ENCODE assay signal across 8 cellular contexts in the genomic region with DNA sequence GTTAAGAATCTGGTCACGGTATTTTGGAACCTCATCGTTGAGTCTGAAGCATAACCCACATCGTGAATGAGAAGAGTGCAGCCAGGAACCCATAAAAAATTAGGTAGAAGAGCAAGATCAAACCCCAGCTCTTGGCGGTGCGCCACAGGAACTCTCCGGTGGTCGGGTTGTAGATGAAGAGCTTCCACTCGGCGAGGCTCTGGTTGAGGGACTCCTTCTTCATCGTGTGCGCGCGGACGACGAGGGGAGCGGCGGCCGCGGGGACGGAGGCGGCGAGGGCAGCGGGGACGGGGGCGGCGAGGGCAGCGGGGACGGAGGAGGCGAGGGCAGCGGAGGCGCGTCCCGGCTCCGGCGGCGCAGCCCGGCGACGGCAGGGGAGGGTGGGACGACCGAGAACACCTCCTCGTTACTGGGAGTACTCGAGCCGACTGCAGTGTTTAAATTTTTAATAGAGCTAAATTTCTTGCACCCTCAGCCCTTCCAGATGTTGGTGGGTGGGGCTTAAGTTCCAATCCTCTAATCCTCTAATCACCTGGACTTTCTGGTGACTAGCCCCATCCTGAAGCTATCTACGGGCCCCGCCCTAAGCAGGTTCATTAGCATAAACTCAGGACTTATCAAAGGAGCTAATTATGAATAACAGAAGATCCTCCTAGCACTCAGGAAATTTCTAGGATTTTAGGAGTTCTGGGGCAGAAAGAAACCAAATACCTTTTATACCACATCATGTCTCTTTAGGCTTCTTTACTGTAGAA. TPM values are rescaled to one million over a fixed set of nuclear protein-coding genes. Genes with fewer than 3 reads are reported as not detected.
DNase-seq lines count a peak whose midpoint lies in the region.

No MANE protein-coding gene starts in this region.

- CTCF ChIA-PET in activated naive CD4-positive, alpha-beta T cell treated with anti-CD3 and anti-CD28 coated beads, Interleukin-2, amount 10 ng/mL, durations not matched to agents 7 days and 5 days (lab: Charles Lee): no interaction called here

- H3K27ac ChIP-seq in Karpas-422 (ENCODE audit: low read length) (no peak overlapping the region), iPS DF 6.9 (ENCODE audit: low read length) (no peak overlapping the region)

- no peaks in the 10 kb centered on the region for H3K36me3 ChIP-seq in Karpas-422 (ENCODE audit: insufficient read depth, low read length)
- no peaks in the 10 kb centered on the region for H3K36me3 ChIP-seq in iPS DF 6.9 (ENCODE audit: control insufficient read depth, insufficient read depth, low read length)

- H3K4me3 ChIP-seq in Karpas-422 (ENCODE audit: low read length) (peak overlapping the region; percentile 56), iPS DF 6.9 (ENCODE audit: low read length) (peak overlapping the region; percentile 79; the same call in 1 of the 2 replicates)

- peak overlapping the region; percentile 77; the same call in 1 of the 2 replicates for H2AFZ ChIP-seq in Karpas-422 (ENCODE audit: low read length)

- H3K4me1 Mint-ChIP-seq in activated naive CD4-positive, alpha-beta T cell treated with anti-CD3 and anti-CD28 coated beads, Interleukin-2, amount 10 ng/mL, durations not matched to agents 7 days and 5 days: peaks cover 9% of the 10 kb centered on the region

- H3K9me3 ChIP-seq in Karpas-422 (ENCODE audit: low read length) (no peaks in the 10 kb centered on the region), iPS DF 6.9 (ENCODE audit: control insufficient read depth, insufficient read depth, low read length) (no peaks in the 10 kb centered on the region)

- WGBS in iPS DF 6.9 (ENCODE audit: insufficient coverage, insufficient read length): no CpG with 5 or more reads among the region's 46 CpGs

- H3K27me3 Mint-ChIP-seq in activated naive CD4-positive, alpha-beta T cell treated with anti-CD3 and anti-CD28 coated beads, Interleukin-2, amount 10 ng/mL, durations not matched to agents 7 days and 5 days: peaks cover 68% of the 10 kb centered on the region

- no peaks in the 10 kb centered on the region for H3K79me2 ChIP-seq in Karpas-422 (ENCODE audit: low read length)

- H3K9me2 ChIP-seq in Karpas-422 (replicated peaks; ENCODE audit: insufficient read depth, low read length): no peaks in the 10 kb centered on the region

- no peak overlapping the region for H3K27ac Mint-ChIP-seq in activated naive CD4-positive, alpha-beta T cell treated with anti-CD3 and anti-CD28 coated beads, Interleukin-2, amount 10 ng/mL, durations not matched to agents 7 days and 5 days

- H3K4me1 ChIP-seq in Karpas-422 (ENCODE audit: low read length) (peaks cover 8% of the 10 kb centered on the region), iPS DF 6.9 (ENCODE audit: control insufficient read depth, insufficient read depth, low read length) (no peaks in the 10 kb centered on the region)

- peak overlapping the region; percentile 60 for H3K4me2 ChIP-seq in Karpas-422 (ENCODE audit: low read depth, low read length, poor library complexity, severe bottlenecking)

- peak overlapping the region; percentile 38 for H3K9ac ChIP-seq in Karpas-422 (ENCODE audit: low read length)

- peaks cover 3% of the 10 kb centered on the region for H3K36me3 Mint-ChIP-seq in activated naive CD4-positive, alpha-beta T cell treated with anti-CD3 and anti-CD28 coated beads, Interleukin-2, amount 10 ng/mL, durations not matched to agents 7 days and 5 days

- H3K4me3 Mint-ChIP-seq in activated naive CD4-positive, alpha-beta T cell treated with anti-CD3 and anti-CD28 coated beads, Interleukin-2, amount 10 ng/mL, durations not matched to agents 7 days and 5 days: peak overlapping the region; percentile 88

- peaks cover 2% of the 10 kb centered on the region for H3K9me3 Mint-ChIP-seq in activated naive CD4-positive, alpha-beta T cell treated with anti-CD3 and anti-CD28 coated beads, Interleukin-2, amount 10 ng/mL, durations not matched to agents 7 days and 5 days

- H3K27me3 ChIP-seq in Karpas-422 (ENCODE audit: low read length) (no peaks in the 10 kb centered on the region), iPS DF 6.9 (ENCODE audit: control insufficient read depth, insufficient read depth, low read length) (peaks cover 6% of the 10 kb centered on the region; the same call in 1 of the 2 replicates)

- DNase-seq in AG20443 (ENCODE audit: low spot score) (peak; percentile 29), Karpas-422 (peak; percentile 49), iPS DF 6.9 (ENCODE audit: low read depth, low spot score) (no peak), NOMO-1 treated with DMSO at 0.1 percent for 48 hours (lab: John Stamatoyannopoulos, UW; ENCODE audit: unreplicated experiment) (no peak), islet precursor cell (no peak)
- peak; percentile 50 for DNase-seq in activated naive CD4-positive, alpha-beta T cell treated with anti-CD3 and anti-CD28 coated beads, Interleukin-2, amount 10 ng/mL, durations not matched to agents 7 days and 5 days
- DNase-seq in stimulated activated CD8-positive, alpha-beta memory T cell treated with anti-CD3 and anti-CD28 coated beads, Interleukin-4, amount 100 ng/mL, for 48 hours: peak; percentile 40
- no peak for DNase-seq in activated CD4-positive, CD25-positive, alpha-beta regulatory T cell (lab: John Stamatoyannopoulos, UW)

- H4K20me1 ChIP-seq in Karpas-422 (ENCODE audit: insufficient read depth, low read depth, low read length): no peaks in the 10 kb centered on the region

RNA-seq across cellular contexts. Expression of a gene that starts 20.4 kb away (rescaled TPM):
- total RNA-seq in Karpas-422 (2014; rRNA removed; shearing (Covaris generic); ENCODE audit: low replicate concordance): 21.1 and 41.3 TPM in 2 replicates

Comparison
In these comparisons a context has a peak if more than half of its experiments do, and no peak if none do; other contexts are left out.
1. DNase-seq: peak in AG20443 (single experiment), Karpas-422 (single experiment), activated naive CD4-positive, alpha-beta T cell treated with anti-CD3 and anti-CD28 coated beads, Interleukin-2, amount 10 ng/mL, durations not matched to agents 7 days and 5 days (single experiment) and stimulated activated CD8-positive, alpha-beta memory T cell treated with anti-CD3 and anti-CD28 coated beads, Interleukin-4, amount 100 ng/mL, for 48 hours (single experiment); none in iPS DF 6.9 (single experiment), NOMO-1 treated with DMSO at 0.1 percent for 48 hours (single experiment), islet precursor cell (single experiment) and activated CD4-positive, CD25-positive, alpha-beta regulatory T cell (0 of 4).